ENCODE assay signal across 1 cellular context in the genomic region with DNA sequence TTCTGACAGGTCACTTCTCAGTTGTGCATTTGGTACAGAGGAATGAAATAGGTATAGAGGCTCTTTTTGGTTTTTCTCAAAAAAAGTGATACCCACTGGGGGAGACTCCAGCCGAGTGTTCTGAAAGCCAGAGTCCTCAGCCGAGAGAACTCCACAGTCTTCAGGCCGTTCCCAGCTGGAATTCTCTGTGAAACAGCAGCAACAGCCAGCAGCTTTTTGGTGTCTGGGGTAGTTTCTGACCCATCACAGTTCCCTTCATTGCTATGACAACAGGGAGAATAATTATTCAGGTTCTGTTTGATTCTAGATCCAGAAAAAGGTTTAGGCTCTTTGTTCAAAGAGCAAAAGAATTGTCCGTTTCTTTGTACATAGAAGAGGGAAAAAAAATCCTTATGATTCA.
TF ChIP-seq lines count a peak whose summit lies in the region.

No MANE protein-coding gene starts in this region.

TF ChIP-seq in A549, 52 proteins besides CTCF, POLR2A, EP300 and RAD21 (continued from another document):
- no peak for TF ChIP-seq ZFP36 (IDR thresholded peaks at IDR 0.05; ENCODE audit: borderline replicate concordance, partially characterized antibody)
